20 cellular contexts compared by ENCODE assay signal in the genomic region with DNA sequence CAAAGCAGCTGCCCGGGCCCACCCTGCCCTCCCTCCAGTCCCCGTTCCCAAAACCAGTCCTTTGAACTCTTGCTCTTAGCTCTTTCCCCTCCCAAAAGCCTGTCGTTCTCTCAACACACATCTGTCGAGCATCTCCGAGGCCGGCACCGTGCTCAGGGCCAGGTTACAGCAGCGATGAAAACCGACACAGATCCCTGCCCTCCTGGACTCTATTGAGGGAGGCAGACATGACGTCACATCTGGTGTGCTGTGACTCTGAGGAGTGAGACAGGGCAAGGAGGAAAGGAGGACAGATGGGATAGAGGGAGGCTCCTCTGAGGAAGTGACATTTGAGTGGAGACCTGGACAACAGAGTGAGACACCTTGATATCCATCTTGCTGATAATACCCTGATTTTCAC. TPM values are rescaled to one million over a fixed set of nuclear protein-coding genes. Genes with fewer than 3 reads are reported as not detected.
DNase-seq lines count a peak whose midpoint lies in the region; ATAC-seq and TF ChIP-seq lines count a peak whose summit lies in the region.
"Had no signal": no experiment of that assay in that cellular context is flagged by ENCODE, and none has a peak within 500 bp of the region (broad histone marks: within the 10 kb centered on the region; RNA-seq: fewer than 3 reads in every experiment).

No MANE protein-coding gene starts in this region.

- H3K9me3 Mint-ChIP-seq in glutamatergic neuron (ENCODE audit: unreplicated experiment), result no peaks in the 10 kb centered on the region
- no peaks in the 10 kb centered on the region for H3K9me3 Mint-ChIP-seq in stimulated activated effector memory CD8-positive, alpha-beta T cell treated with anti-CD3 and anti-CD28 coated beads, Interleukin-12 subunit alpha, Interleukin-12 subunit beta, amount 100 ng/mL, for 72 hours
- H3K9me3 Mint-ChIP-seq: CD4-positive, CD25-positive, alpha-beta regulatory T cell had no signal

- H3K4me1 Mint-ChIP-seq in glutamatergic neuron (ENCODE audit: low read depth, unreplicated experiment), result peaks cover 14% of the 10 kb centered on the region
- H3K4me1 Mint-ChIP-seq in stimulated activated effector memory CD8-positive, alpha-beta T cell treated with anti-CD3 and anti-CD28 coated beads, Interleukin-12 subunit alpha, Interleukin-12 subunit beta, amount 100 ng/mL, for 72 hours, result no peaks in the 10 kb centered on the region

- H3K4me3 Mint-ChIP-seq in glutamatergic neuron (ENCODE audit: unreplicated experiment), result no peak overlapping the region
- no peak overlapping the region for H3K4me3 Mint-ChIP-seq in stimulated activated effector memory CD8-positive, alpha-beta T cell treated with anti-CD3 and anti-CD28 coated beads, Interleukin-12 subunit alpha, Interleukin-12 subunit beta, amount 100 ng/mL, for 72 hours
- H3K4me3 Mint-ChIP-seq: CD4-positive, CD25-positive, alpha-beta regulatory T cell had no signal

- no peaks in the 10 kb centered on the region for H3K27me3 Mint-ChIP-seq in glutamatergic neuron (ENCODE audit: unreplicated experiment)
- H3K27me3 Mint-ChIP-seq: CD4-positive, CD25-positive, alpha-beta regulatory T cell had no signal

- no peaks in the 10 kb centered on the region for H3K36me3 Mint-ChIP-seq in glutamatergic neuron (ENCODE audit: unreplicated experiment)
- no peaks in the 10 kb centered on the region for H3K36me3 Mint-ChIP-seq in stimulated activated effector memory CD8-positive, alpha-beta T cell treated with anti-CD3 and anti-CD28 coated beads, Interleukin-12 subunit alpha, Interleukin-12 subunit beta, amount 100 ng/mL, for 72 hours

- peak; percentile 45 for DNase-seq in NCI-H82 (lab: John Stamatoyannopoulos, UW)
- DNase-seq in NCI-H82 treated with DMSO at 0.1 percent for 48 hours (lab: John Stamatoyannopoulos, UW; ENCODE audit: unreplicated experiment), result no peak
- DNase-seq in SK-N-DZ (ENCODE audit: low spot score), result peak; percentile 29
- peak; percentile 27 for DNase-seq in glutamatergic neuron
- DNase-seq in stimulated activated effector memory CD8-positive, alpha-beta T cell treated with anti-CD3 and anti-CD28 coated beads, Interleukin-12 subunit alpha, Interleukin-12 subunit beta, amount 100 ng/mL, for 72 hours (ENCODE audit: low spot score in 2 of 2), result no peak
- no peak for DNase-seq in NCI-H1105 (lab: John Stamatoyannopoulos, UW)
- DNase-seq in NCI-H1417 treated with DMSO at 0.1 percent for 48 hours (lab: John Stamatoyannopoulos, UW), result no peak
- DNase-seq: BE2C; CD4-positive, CD25-positive, alpha-beta regulatory T cell; COR-L47; DMS153; EL; GOT3; NCI-H1436; NCI-H1930; NCI-H446; NCI-H748 treated with DMSO at 0.1 percent for 48 hours; SIG-M5 had no signal

- no peak for TF ChIP-seq CTCF in glutamatergic neuron (IDR thresholded peaks at IDR 0.05; ENCODE audit: partially characterized antibody, unreplicated experiment)

- H3K27ac Mint-ChIP-seq in glutamatergic neuron (ENCODE audit: unreplicated experiment), result peak overlapping the region; percentile 30
- H3K27ac Mint-ChIP-seq in stimulated activated effector memory CD8-positive, alpha-beta T cell treated with anti-CD3 and anti-CD28 coated beads, Interleukin-12 subunit alpha, Interleukin-12 subunit beta, amount 100 ng/mL, for 72 hours, result peak overlapping the region; percentile 59

- ATAC-seq in stimulated activated effector memory CD8-positive, alpha-beta T cell treated with anti-CD3 and anti-CD28 coated beads, Interleukin-12 subunit alpha, Interleukin-12 subunit beta, amount 100 ng/mL, for 72 hours, result no peak
- no peak for ATAC-seq in GM21576 (IDR thresholded peaks at IDR 0.05; ENCODE audit: unreplicated experiment)
- ATAC-seq: GM12878 had no signal

RNA-seq across cellular contexts. Expression of a gene that starts 34.6 kb away (rescaled TPM):
- 95.4 and 98.1 TPM in 2 replicates for polyA plus RNA-seq in SK-N-DZ (2014; cell fraction: cytosol; rRNA removed)
- 61.1 and 81.2 TPM in 2 replicates for polyA plus RNA-seq in SK-N-DZ (2014; cell fraction: nucleus; rRNA removed)
- 42.2 TPM for total RNA-seq in glutamatergic neuron (ENCODE audit: unreplicated experiment)

Comparison
In these comparisons a context has a peak if more than half of its experiments do, and no peak if none do; other contexts are left out.
1. DNase-seq: peak in NCI-H82 (single experiment), SK-N-DZ (single experiment) and glutamatergic neuron (single experiment); none in NCI-H82 treated with DMSO at 0.1 percent for 48 hours (single experiment), stimulated activated effector memory CD8-positive, alpha-beta T cell treated with anti-CD3 and anti-CD28 coated beads, Interleukin-12 subunit alpha, Interleukin-12 subunit beta, amount 100 ng/mL, for 72 hours (0 of 2), NCI-H1105 (single experiment) and NCI-H1417 treated with DMSO at 0.1 percent for 48 hours (single experiment).